In the genomic region with DNA sequence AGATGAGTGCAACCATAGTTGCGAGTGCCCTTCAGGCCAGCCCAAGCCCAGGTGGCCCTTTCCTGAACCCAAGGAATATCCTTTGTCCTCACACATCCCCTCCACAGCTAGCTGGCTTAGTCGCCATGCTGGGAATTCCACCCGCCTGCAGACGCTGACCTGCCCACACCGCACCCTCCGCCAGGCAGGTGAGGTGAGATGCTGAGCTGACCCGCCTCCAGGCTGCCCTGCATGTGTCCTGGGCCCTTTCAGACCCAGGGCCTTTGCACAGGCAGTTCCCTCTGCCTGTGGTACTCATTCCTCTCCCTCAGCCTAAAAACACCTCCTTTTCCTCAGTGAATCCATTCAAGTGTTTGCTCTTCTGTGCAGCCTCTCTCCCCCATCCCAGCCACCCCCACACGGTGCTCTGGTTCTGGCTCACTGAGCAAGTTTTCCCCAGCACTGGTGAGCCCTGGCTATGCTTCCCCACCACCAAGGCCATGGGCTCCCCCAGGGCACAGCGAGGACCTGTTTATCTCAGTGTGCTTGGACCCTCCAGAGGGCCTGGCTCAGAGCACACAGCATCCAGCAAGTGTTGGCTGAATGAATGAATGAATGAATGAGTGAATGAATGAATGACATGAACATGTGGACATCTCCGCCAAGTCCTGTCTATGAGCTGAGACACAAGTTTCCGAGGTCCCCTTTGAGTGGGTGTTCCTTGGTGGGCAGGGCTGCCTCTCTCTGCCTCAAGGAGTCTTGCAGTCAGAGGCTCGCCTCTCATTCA, we compare ENCODE assay signal across 23 cellular contexts. TPM values are rescaled to one million over a fixed set of nuclear protein-coding genes. Genes with fewer than 3 reads are reported as not detected.
"Had no signal": no experiment of that assay in that cellular context is flagged by ENCODE, and none has a peak within 500 bp of the region (broad histone marks: within the 10 kb centered on the region; RNA-seq: fewer than 3 reads in every experiment).

No MANE protein-coding gene starts in this region.

- H3K36me3 ChIP-seq: esophagus squamous epithelium, left ventricle myocardium inferior, lower lobe of right lung, neutrophil, sigmoid colon, stomach, thoracic aorta, transverse colon had no signal

- H2AFZ ChIP-seq: hepatocyte had no signal

- DNase-seq: cortex of kidney; effector memory CD4-positive, alpha-beta T cell; esophagus squamous epithelium; foreskin fibroblast; kidney; left cardiac atrium; left ventricle myocardium inferior; lower lobe of right lung; midbrain; sigmoid colon; stimulated activated CD4-positive, alpha-beta T cell treated with anti-CD3 and anti-CD28 coated beads, Interleukin-12 subunit alpha, Interleukin-12 subunit beta, amount 100 ng/mL, for 4 hours; stimulated activated naive CD4-positive, alpha-beta T cell; stomach; substantia nigra; transverse colon had no signal

- H3K79me2 ChIP-seq: hepatocyte had no signal

- H3K4me3 ChIP-seq: esophagus squamous epithelium, hepatocyte, left ventricle myocardium inferior, lower lobe of right lung, sigmoid colon, skin epidermis, stomach, thoracic aorta, transverse colon had no signal

- H3K4me2 ChIP-seq: hepatocyte had no signal

- H3K4me1 ChIP-seq: esophagus squamous epithelium, left ventricle myocardium inferior, lower lobe of right lung, sigmoid colon, stomach, transverse colon had no signal

- H3K9me3 ChIP-seq: esophagus squamous epithelium, left ventricle myocardium inferior, lower lobe of right lung, neutrophil, sigmoid colon, stomach, thoracic aorta, transverse colon had no signal

- H3K9me3 Mint-ChIP-seq: memory B cell; natural killer cell treated with Interleukin-12 subunit alpha and Interleukin-12 subunit beta and Interleukin-15 and Interleukin-18, amount 100 ng/mL, for 72 hours had no signal

- H3K27ac ChIP-seq: epithelial cell of prostate, esophagus squamous epithelium, hepatocyte, left ventricle myocardium inferior, lower lobe of right lung, neutrophil, sigmoid colon, skin epidermis, stomach, thoracic aorta, transverse colon had no signal

- H3K36me3 Mint-ChIP-seq: memory B cell; natural killer cell treated with Interleukin-12 subunit alpha and Interleukin-12 subunit beta and Interleukin-15 and Interleukin-18, amount 100 ng/mL, for 72 hours had no signal

- H3K4me3 Mint-ChIP-seq: memory B cell; natural killer cell treated with Interleukin-12 subunit alpha and Interleukin-12 subunit beta and Interleukin-15 and Interleukin-18, amount 100 ng/mL, for 72 hours had no signal

- H3K27ac Mint-ChIP-seq: memory B cell; natural killer cell treated with Interleukin-12 subunit alpha and Interleukin-12 subunit beta and Interleukin-15 and Interleukin-18, amount 100 ng/mL, for 72 hours had no signal

- H3K27me3 ChIP-seq: hepatocyte had no signal

- ATAC-seq: left cardiac atrium, lower lobe of right lung had no signal

RNA-seq across cellular contexts. Expression of a gene that starts 33.0 kb away (rescaled TPM):
- total RNA-seq: natural killer cell treated with Interleukin-12 subunit alpha and Interleukin-12 subunit beta and Interleukin-15 and Interleukin-18, amount 100 ng/mL, for 72 hours; pulmonary artery endothelial cell had no signal
